ENCODE assay signal across 22 cellular contexts in the genomic region with DNA sequence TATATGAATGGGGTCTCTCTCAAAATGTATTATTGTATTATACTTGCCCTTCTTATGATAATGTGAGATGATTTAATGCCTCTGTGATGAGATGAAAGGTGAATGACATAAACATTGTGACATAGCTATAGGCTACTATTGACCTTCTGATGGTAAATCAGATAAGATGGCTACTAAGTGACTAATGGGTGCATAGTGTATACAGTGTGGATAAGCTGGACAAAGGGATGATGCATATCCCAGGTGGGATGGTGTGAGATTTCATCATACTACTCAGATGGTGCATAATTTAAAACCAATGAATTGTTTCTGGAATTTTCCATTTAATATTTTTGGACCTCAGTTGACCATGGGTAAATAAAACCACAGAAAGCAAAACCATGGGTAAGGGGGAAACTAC.
DNase-seq lines count a peak whose midpoint lies in the region; ATAC-seq, FAIRE-seq and TF ChIP-seq lines count a peak whose summit lies in the region.
"Had no signal": no experiment of that assay in that cellular context is flagged by ENCODE, and none has a peak within 500 bp of the region (broad histone marks: within the 10 kb centered on the region; RNA-seq: fewer than 3 reads in every experiment).

No MANE protein-coding gene starts in this region.

- H3K36me3 ChIP-seq in K562 (ENCODE audit: control insufficient read depth, insufficient read depth, low read length) (no peaks in the 10 kb centered on the region), left lung (no peaks in the 10 kb centered on the region)
- H3K36me3 ChIP-seq: tibial artery had no signal

- H3K9me3 ChIP-seq in K562 (replicated peaks; ENCODE audit: control insufficient read depth, insufficient read depth, low read depth, low read length) (no peaks in the 10 kb centered on the region), left lung (peaks cover 0 to 9% of the 10 kb centered on the region in 2 donors)

- TF ChIP-seq RAD21 in K562 (CRISPR knock-in tag; conservative IDR thresholded peaks at IDR 0.05 in 1 of 2, IDR thresholded peaks at IDR 0.05 in 1 of 2): no peak

- H3K79me2 ChIP-seq in K562 (ENCODE audit: control insufficient read depth, insufficient read depth, low read length): no peaks in the 10 kb centered on the region

- H3K4me1 ChIP-seq in K562 (replicated peaks in 1 of 2; ENCODE audit: control insufficient read depth in 2 of 2, insufficient read depth in 2 of 2, low read length in 2 of 2) (no peaks in the 10 kb centered on the region), left lung (peaks cover 0 to 3% of the 10 kb centered on the region in 2 donors)
- H3K4me1 ChIP-seq: psoas muscle, tibial artery had no signal

- no TSS peak for BruUV-seq in K562 (replicated peaks; lab: Mats Ljungman, UMichigan)

- POLR2A ChIA-PET in K562 (lab: Yijun Ruan, JAX): no interaction called here

- intact Hi-C loops in K562 (cut with micrococcal nuclease): no loop called here
- intact Hi-C loops in left cardiac atrium (cut with DNase I): no loop called here
- intact Hi-C loops in left lung (cut with DNase I): no loop called here

- H3K9ac ChIP-seq in K562 (ENCODE audit: insufficient read depth in 1 of 2, low read depth in 2 of 2, low read length in 2 of 2): no peak overlapping the region

- TF ChIP-seq EP300 in K562 (IDR thresholded peaks at IDR 0.05; ENCODE audit: low read length): no peak

- DNase-seq in DMS53 treated with DMSO at 0.1 percent for 48 hours (lab: John Stamatoyannopoulos, UW; ENCODE audit: unreplicated experiment) (peak; percentile 45), LoVo (ENCODE audit: low spot score) (peak; percentile 18), K562 (ENCODE audit: extremely low read depth in 1 of 4, low spot score in 3 of 4) (no peak), iris pigment epithelial cell (ENCODE audit: low read depth) (peak; percentile 67), left cardiac atrium (no peak), left lung (no peak), NCI-H1417 treated with DMSO at 0.1 percent for 48 hours (lab: John Stamatoyannopoulos, UW) (no peak)
- DNase-seq: activated CD4-positive, alpha-beta T cell treated with anti-CD3 and anti-CD28 coated beads for 48 hours; activated CD8-positive, alpha-beta memory T cell treated with anti-CD3 and anti-CD28 coated beads, Interleukin-2, amount 50 U/mL, for 4 hours; activated effector memory CD4-positive, alpha-beta T cell treated with Interleukin-2 at 50 U/mL for 16 hours; amygdala; CD4-positive, CD25-positive, alpha-beta regulatory T cell; DND-41; GOT3; KG1; mucosa of descending colon; NCI-H1048; NCI-H526; psoas muscle; stimulated activated naive B cell treated with anti-CD40 and anti-IgM and Interleukin-4, amounts not matched to agents 10 μg/mL and 1 μg/mL and 100 μg/mL, for 72 hours; tibial artery had no signal

- TF ChIP-seq POLR2A in K562 (conservative IDR thresholded peaks at IDR 0.05): no peak

- TF ChIP-seq CTCF in K562 (IDR thresholded peaks at IDR 0.05 in 2 of 3, conservative IDR thresholded peaks at IDR 0.05 in 1 of 3; ENCODE audit: insufficient read depth in 2 of 3, low read depth in 1 of 3, low read length in 3 of 3): no peak
- TF ChIP-seq CTCF in left lung (IDR thresholded peaks at IDR 0.05): no peak

- no peaks in the 10 kb centered on the region for H3K9me1 ChIP-seq in K562 (ENCODE audit: control insufficient read depth, insufficient read depth, low read length)

- H3K27ac ChIP-seq in K562 (ENCODE audit: extremely low read depth, low read depth, low read length) (no peak overlapping the region), left lung (no peak overlapping the region)
- H3K27ac ChIP-seq: psoas muscle, tibial artery had no signal

- H3K4me2 ChIP-seq in K562 (ENCODE audit: insufficient read depth, low read length): no peak overlapping the region

- H3K27me3 ChIP-seq in K562 (ENCODE audit: control insufficient read depth in 2 of 2, insufficient read depth in 2 of 2, low read length in 2 of 2): no peaks in the 10 kb centered on the region
- H3K27me3 ChIP-seq in left lung: no peaks in the 10 kb centered on the region
- H3K27me3 ChIP-seq: tibial artery had no signal

- H2AFZ ChIP-seq in K562 (ENCODE audit: low read depth, low read length): no peak overlapping the region

- H4K20me1 ChIP-seq in K562 (replicated peaks; ENCODE audit: control insufficient read depth, insufficient read depth, low read length): no peaks in the 10 kb centered on the region

- in situ Hi-C loops in K562 (cut with MboI): no loop called here

- CTCF ChIA-PET in K562 (lab: Yijun Ruan, JAX; ENCODE audit: low intra/inter-chr PET ratio): no interaction called here

- ATAC-seq in K562: no peak
- ATAC-seq in left cardiac atrium: no peak
- no peak for ATAC-seq in left lung
- ATAC-seq in HG02759 (IDR thresholded peaks at IDR 0.05; ENCODE audit: unreplicated experiment): no peak
- ATAC-seq: mucosa of descending colon; psoas muscle; stimulated activated naive B cell treated with anti-CD40 and anti-IgM and Interleukin-4, amounts not matched to agents 10 μg/mL and 1 μg/mL and 100 μg/mL, for 72 hours had no signal

- FAIRE-seq in K562 (lab: Jason Lieb, UNC): no peak

- H3K4me3 ChIP-seq in K562 (no peak overlapping the region), left lung (no peak overlapping the region)
- H3K4me3 ChIP-seq: mucosa of descending colon, psoas muscle, tibial artery had no signal

TF ChIP-seq in K562, 482 proteins besides CTCF, POLR2A, EP300 and RAD21:
- TF ChIP-seq ZNF263 (CRISPR knock-in tag; IDR thresholded peaks at IDR 0.05; ENCODE audit: borderline replicate concordance) (no peak), ATF7 (IDR thresholded peaks at IDR 0.05) (no peak), SAFB2 (IDR thresholded peaks at IDR 0.05; ENCODE audit: borderline replicate concordance, low read depth, low read length, severe bottlenecking) (no peak), TSC22D4 (tag; IDR thresholded peaks at IDR 0.05) (no peak), ZNF354B (CRISPR knock-in tag; IDR thresholded peaks at IDR 0.05) (no peak), MEIS2 (IDR thresholded peaks at IDR 0.05; ENCODE audit: partially characterized antibody) (peak; percentile 13), SMARCC2 (IDR thresholded peaks at IDR 0.05; ENCODE audit: low read depth) (no peak), ZNF644 (tag; IDR thresholded peaks at IDR 0.05; ENCODE audit: low read depth) (no peak), ZNF217 (CRISPR knock-in tag; IDR thresholded peaks at IDR 0.05) (no peak), CBX5 (IDR thresholded peaks at IDR 0.05; ENCODE audit: borderline replicate concordance, low read depth) (no peak), STAG1 (CRISPR knock-in tag; IDR thresholded peaks at IDR 0.05; ENCODE audit: borderline replicate concordance) (no peak), ZNF696 (CRISPR knock-in tag; conservative IDR thresholded peaks at IDR 0.05) (no peak), ZNF146 (CRISPR knock-in tag; IDR thresholded peaks at IDR 0.05; ENCODE audit: unreplicated experiment) (no peak), CEBPG (CRISPR knock-in tag; IDR thresholded peaks at IDR 0.05) (no peak), CEBPG (tag; conservative IDR thresholded peaks at IDR 0.05 in 1 of 2, IDR thresholded peaks at IDR 0.05 in 1 of 2) (peak in 1 of 2 experiments; percentile 58; a peak in 2 of 4 replicates), HMGN3 (IDR thresholded peaks at IDR 0.05; ENCODE audit: borderline replicate concordance, extremely low read depth, insufficient read length, low read depth, low read length) (no peak), ZNF324 (CRISPR knock-in tag; IDR thresholded peaks at IDR 0.05) (no peak)
- TF ChIP-seq, protein P1, sequence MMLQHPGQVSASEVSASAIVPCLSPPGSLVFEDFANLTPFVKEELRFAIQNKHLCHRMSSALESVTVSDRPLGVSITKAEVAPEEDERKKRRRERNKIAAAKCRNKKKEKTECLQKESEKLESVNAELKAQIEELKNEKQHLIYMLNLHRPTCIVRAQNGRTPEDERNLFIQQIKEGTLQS (IDR thresholded peaks at IDR 0.05): peak; percentile 32; the same call in 1 of the 2 replicates
- TF ChIP-seq, protein P1 (CRISPR knock-in tag; conservative IDR thresholded peaks at IDR 0.05): no peak
- TF ChIP-seq, protein P2, sequence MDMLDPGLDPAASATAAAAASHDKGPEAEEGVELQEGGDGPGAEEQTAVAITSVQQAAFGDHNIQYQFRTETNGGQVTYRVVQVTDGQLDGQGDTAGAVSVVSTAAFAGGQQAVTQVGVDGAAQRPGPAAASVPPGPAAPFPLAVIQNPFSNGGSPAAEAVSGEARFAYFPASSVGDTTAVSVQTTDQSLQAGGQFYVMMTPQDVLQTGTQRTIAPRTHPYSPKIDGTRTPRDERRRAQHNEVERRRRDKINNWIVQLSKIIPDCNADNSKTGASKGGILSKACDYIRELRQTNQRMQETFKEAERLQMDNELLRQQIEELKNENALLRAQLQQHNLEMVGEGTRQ (CRISPR knock-in tag; IDR thresholded peaks at IDR 0.05): no peak
- TF ChIP-seq, protein P3, sequence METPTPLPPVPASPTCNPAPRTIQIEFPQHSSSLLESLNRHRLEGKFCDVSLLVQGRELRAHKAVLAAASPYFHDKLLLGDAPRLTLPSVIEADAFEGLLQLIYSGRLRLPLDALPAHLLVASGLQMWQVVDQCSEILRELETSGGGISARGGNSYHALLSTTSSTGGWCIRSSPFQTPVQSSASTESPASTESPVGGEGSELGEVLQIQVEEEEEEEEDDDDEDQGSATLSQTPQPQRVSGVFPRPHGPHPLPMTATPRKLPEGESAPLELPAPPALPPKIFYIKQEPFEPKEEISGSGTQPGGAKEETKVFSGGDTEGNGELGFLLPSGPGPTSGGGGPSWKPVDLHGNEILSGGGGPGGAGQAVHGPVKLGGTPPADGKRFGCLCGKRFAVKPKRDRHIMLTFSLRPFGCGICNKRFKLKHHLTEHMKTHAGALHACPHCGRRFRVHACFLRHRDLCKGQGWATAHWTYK (CRISPR knock-in tag; IDR thresholded peaks at IDR 0.05): no peak
- TF ChIP-seq, protein P4, sequence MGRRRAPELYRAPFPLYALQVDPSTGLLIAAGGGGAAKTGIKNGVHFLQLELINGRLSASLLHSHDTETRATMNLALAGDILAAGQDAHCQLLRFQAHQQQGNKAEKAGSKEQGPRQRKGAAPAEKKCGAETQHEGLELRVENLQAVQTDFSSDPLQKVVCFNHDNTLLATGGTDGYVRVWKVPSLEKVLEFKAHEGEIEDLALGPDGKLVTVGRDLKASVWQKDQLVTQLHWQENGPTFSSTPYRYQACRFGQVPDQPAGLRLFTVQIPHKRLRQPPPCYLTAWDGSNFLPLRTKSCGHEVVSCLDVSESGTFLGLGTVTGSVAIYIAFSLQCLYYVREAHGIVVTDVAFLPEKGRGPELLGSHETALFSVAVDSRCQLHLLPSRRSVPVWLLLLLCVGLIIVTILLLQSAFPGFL (CRISPR knock-in tag; IDR thresholded peaks at IDR 0.05): no peak

Comparison
In these comparisons a context has a peak if more than half of its experiments do, and no peak if none do; other contexts are left out.
1. DNase-seq: peak in DMS53 treated with DMSO at 0.1 percent for 48 hours (single experiment), LoVo (single experiment) and iris pigment epithelial cell (single experiment); none in K562 (0 of 4), left cardiac atrium (single experiment), left lung (0 of 2) and NCI-H1417 treated with DMSO at 0.1 percent for 48 hours (single experiment).